ENCODE assay signal across 7 cellular contexts in genomic region chr14:78697341-78697740, GRCh38.
A peak's percentile ranks its signal among the peaks of the same experiment; 100 is the strongest.
DNase-seq lines count a peak whose midpoint lies in the region; ATAC-seq and TF ChIP-seq lines count a peak whose summit lies in the region.

No MANE protein-coding gene starts in this region.

- no peak for ATAC-seq in GM21447 (IDR thresholded peaks at IDR 0.05; ENCODE audit: unreplicated experiment)
- no peak for ATAC-seq in HG03457 (IDR thresholded peaks at IDR 0.05; ENCODE audit: unreplicated experiment)
- no peak for ATAC-seq in aorta (ENCODE audit: low FRiP score)

- H3K4me2 ChIP-seq in parathyroid adenoma (ENCODE audit: low read length): no peak overlapping the region

- H3K27me3 ChIP-seq in parathyroid adenoma (ENCODE audit: control insufficient read depth, insufficient read depth, low read length) (no peaks in the 10 kb centered on the region), aorta (ENCODE audit: control insufficient read depth in 1 of 2, insufficient read depth in 2 of 2, low read length in 1 of 2) (no peaks in the 10 kb centered on the region)

- intact Hi-C loops in aorta (cut with DNase I): no loop called here

- no peak overlapping the region for H3K27ac ChIP-seq in parathyroid adenoma
- H3K27ac ChIP-seq in aorta (ENCODE audit: low read depth in 1 of 2, low read length in 2 of 2): no peak overlapping the region

- H3K4me1 ChIP-seq in parathyroid adenoma (no peaks in the 10 kb centered on the region), aorta (ENCODE audit: control insufficient read depth in 1 of 2, insufficient read depth in 2 of 2, low read length in 2 of 2) (no peaks in the 10 kb centered on the region)

- H3K9me3 ChIP-seq in parathyroid adenoma (ENCODE audit: control insufficient read depth, low read length) (no peaks in the 10 kb centered on the region), aorta (ENCODE audit: control insufficient read depth, low read length) (no peaks in the 10 kb centered on the region)

- DNase-seq in NCI-H2081 (lab: John Stamatoyannopoulos, UW) (peak; percentile 32 to 50), choroid plexus epithelial cell (ENCODE audit: low read depth) (peak; percentile 55), aorta (no peak)

- TF ChIP-seq CTCF in GM12875 (IDR thresholded peaks at IDR 0.05; ENCODE audit: borderline replicate concordance, insufficient read depth, low read depth, low read length) (peak; percentile 45; the same call in 1 of the 2 replicates), choroid plexus epithelial cell (conservative IDR thresholded peaks at IDR 0.05; ENCODE audit: low read depth, low read length) (peak; percentile 59), parathyroid adenoma (IDR thresholded peaks at IDR 0.05) (peak; percentile 23)

- H3K4me3 ChIP-seq in GM12875 (ENCODE audit: low read depth, low read length) (no peak overlapping the region), choroid plexus epithelial cell (ENCODE audit: low read depth, low read length) (no peak overlapping the region), parathyroid adenoma (ENCODE audit: low read depth, low read length) (no peak overlapping the region), aorta (ENCODE audit: low read length in 2 of 2) (no peak overlapping the region)

- H2AFZ ChIP-seq in parathyroid adenoma: no peak overlapping the region

- H3K79me2 ChIP-seq in parathyroid adenoma: no peaks in the 10 kb centered on the region

- 16 to 24% methylated on average over 2 of the region's 2 CpGs for WGBS in aorta, 2 donors

- H3K36me3 ChIP-seq in parathyroid adenoma (ENCODE audit: control insufficient read depth, insufficient read depth, low read length) (no peaks in the 10 kb centered on the region), aorta (ENCODE audit: control insufficient read depth in 1 of 2, insufficient read depth in 2 of 2, low read length in 1 of 2) (no peaks in the 10 kb centered on the region)

- H3K9ac ChIP-seq in parathyroid adenoma: no peak overlapping the region

Comparison
In these comparisons a context has a peak if more than half of its experiments do, and no peak if none do; other contexts are left out.
1. DNase-seq: peak in NCI-H2081 (2 of 2) and choroid plexus epithelial cell (single experiment); none in aorta (0 of 2).
2. Peak in every context shown above with its lines, with median percentiles within 50 percentile points of each other: CTCF ChIP-seq.